Comparison of ENCODE assay signal across 8 cellular contexts in genomic region chr16:27202923-27203428, GRCh38. TPM values are rescaled to one million over a fixed set of nuclear protein-coding genes. Genes with fewer than 3 reads are reported as not detected.
DNase-seq lines count a peak whose midpoint lies in the region; ATAC-seq and TF ChIP-seq lines count a peak whose summit lies in the region.

No MANE protein-coding gene starts in this region.

- no peak overlapping the region for H4K8ac ChIP-seq in mesendoderm (ENCODE audit: low read depth, low read length)

- TF ChIP-seq CTCF in cardiac muscle cell (IDR thresholded peaks at IDR 0.05; ENCODE audit: low read depth, low read length) (no peak), MCF 10A (IDR thresholded peaks at IDR 0.05; ENCODE audit: unreplicated experiment) (no peak)

- H3K9ac ChIP-seq in mesendoderm (ENCODE audit: low read length): peak overlapping the region; percentile 61

- H2BK15ac ChIP-seq in mesendoderm (replicated peaks; ENCODE audit: low read depth): no peak overlapping the region

- H3K27ac ChIP-seq in cardiac muscle cell: peak overlapping the region; percentile 99
- no peak overlapping the region for H3K27ac ChIP-seq in mesendoderm (ENCODE audit: low read depth, low read length)
- no peak overlapping the region for H3K27ac ChIP-seq in urinary bladder (ENCODE audit: low read depth)

- peaks cover 5% of the 10 kb centered on the region for H3K27me3 Mint-ChIP-seq in MCF 10A (ENCODE audit: insufficient read depth, unreplicated experiment)

- H3K23ac ChIP-seq in mesendoderm (ENCODE audit: low read length): peak overlapping the region; percentile 85

- POLR2A ChIA-PET in MCF 10A (lab: Yijun Ruan, JAX): interaction anchor here (0.6 to 2.0 kb wide), 14 partner anchors 9 to 1944 kb away, joined by 3 to 11 read pairs (median 4); partner anchors contain the start of gene NSMCE1

- no peak overlapping the region for H2BK120ac ChIP-seq in mesendoderm (ENCODE audit: low read depth, low read length)

- BruUV-seq in MCF 10A (replicated peaks; lab: Mats Ljungman, UMichigan): TSS peak; percentile 82

- H3K27ac Mint-ChIP-seq in MCF 10A (ENCODE audit: low read depth, unreplicated experiment): peak overlapping the region; percentile 100

- CTCF ChIA-PET in MCF 10A (lab: Yijun Ruan, JAX): interaction anchor here (1.2 to 2.9 kb wide), 5 partner anchors 31 to 165 kb away, joined by 3 to 14 read pairs (median 6); no protein-coding TSS in a partner anchor

- H2BK5ac ChIP-seq in mesendoderm (ENCODE audit: low read length): no peak overlapping the region

- H3K27me3 ChIP-seq in cardiac muscle cell (no peaks in the 10 kb centered on the region), mesendoderm (ENCODE audit: insufficient read depth, low read length, poor library complexity) (no peaks in the 10 kb centered on the region)

- H3K4me3 ChIP-seq in cardiac muscle cell (peak overlapping the region; percentile 62), mesendoderm (ENCODE audit: low read length) (peak overlapping the region; percentile 35), urinary bladder (ENCODE audit: low read depth, low read length) (peak overlapping the region; percentile 37)

- peaks cover 10% of the 10 kb centered on the region for H3K4me1 Mint-ChIP-seq in MCF 10A (ENCODE audit: insufficient read depth, unreplicated experiment)

- H3K79me2 ChIP-seq in mesendoderm (ENCODE audit: control insufficient read depth, insufficient read depth, low read length): no peaks in the 10 kb centered on the region

- peak overlapping the region; percentile 32 for H3K18ac ChIP-seq in mesendoderm (ENCODE audit: low read length)

- ATAC-seq in Right ventricle myocardium superior (ENCODE audit: poor library complexity): no peak

- peak overlapping the region; percentile 83 for H3K56ac ChIP-seq in mesendoderm (ENCODE audit: low read length)

- H4K5ac ChIP-seq in mesendoderm (ENCODE audit: low read length): no peak overlapping the region

- no peaks in the 10 kb centered on the region for H3K9me3 ChIP-seq in cardiac muscle cell (ENCODE audit: low read depth)

- intact Hi-C loops in Right ventricle myocardium superior (cut with DNase I) (no loop called here), MCF 10A (cut with micrococcal nuclease) (loop anchor here (1.0 to 2.0 kb wide), 2 partner anchors 28 to 48 kb away; no protein-coding TSS in a partner anchor)

- H2AK5ac ChIP-seq in mesendoderm (ENCODE audit: low read length): peak overlapping the region; percentile 35

- peak overlapping the region; percentile 63 for H3K4ac ChIP-seq in mesendoderm (ENCODE audit: low read depth, low read length)

- H3K4me1 ChIP-seq in cardiac muscle cell (ENCODE audit: low read depth): peaks cover 9% of the 10 kb centered on the region
- peaks cover 6% of the 10 kb centered on the region for H3K4me1 ChIP-seq in mesendoderm (ENCODE audit: control insufficient read depth, low read depth, low read length)
- H3K4me1 ChIP-seq in urinary bladder (ENCODE audit: insufficient read depth): no peaks in the 10 kb centered on the region

- no peaks in the 10 kb centered on the region for H3K79me1 ChIP-seq in mesendoderm (ENCODE audit: low read length)

- WGBS in mesendoderm (ENCODE audit: extremely low coverage, insufficient coverage, low lambda C conversion rate): no CpG with 5 or more reads among the region's 11 CpGs
- WGBS in urinary bladder: 42% methylated on average over 11 of the region's 11 CpGs

- H3K36me3 ChIP-seq in cardiac muscle cell (no peaks in the 10 kb centered on the region), mesendoderm (ENCODE audit: control insufficient read depth, insufficient read depth, low read length) (no peaks in the 10 kb centered on the region), urinary bladder (ENCODE audit: insufficient read depth) (no peaks in the 10 kb centered on the region)

- peak overlapping the region; percentile 95 for H3K4me3 Mint-ChIP-seq in MCF 10A (ENCODE audit: unreplicated experiment)

- peak overlapping the region; percentile 56 for H3K4me2 ChIP-seq in mesendoderm (ENCODE audit: low read length)

- DNase-seq in cardiac muscle cell (ENCODE audit: low read depth in 1 of 2, low spot score in 1 of 2) (no peak), Right ventricle myocardium superior (no peak), MCF 10A (ENCODE audit: unreplicated experiment) (no peak), mesendoderm (no peak), retina (no peak), germinal center (ENCODE audit: low spot score) (no peak), LoVo (ENCODE audit: low spot score) (no peak)

- H3K9me3 Mint-ChIP-seq in MCF 10A (ENCODE audit: unreplicated experiment): no peaks in the 10 kb centered on the region

- no peaks in the 10 kb centered on the region for H3K36me3 Mint-ChIP-seq in MCF 10A (ENCODE audit: insufficient read depth, unreplicated experiment)

RNA-seq across cellular contexts. Expression of gene KDM8, which starts 0.3 kb away (rescaled TPM):
- total RNA-seq in cardiac muscle cell (5.7 and 8.5 TPM in 2 replicates), Right ventricle myocardium superior (2.9 TPM), MCF 10A (2022) (3.7 and 4.1 TPM in 2 replicates), urinary bladder (3.3 TPM)
- polyA plus RNA-seq in cardiac muscle cell (10.5 TPM in 2 replicates), urinary bladder (4.4 TPM)
- polyA plus RNA-seq in mesendoderm (2013, experiment 1 of 2): 5.4 TPM
- polyA plus RNA-seq in mesendoderm (2013, experiment 2 of 2): 4.7 TPM
